ENCODE assay signal across 1 cellular context in the genomic region with DNA sequence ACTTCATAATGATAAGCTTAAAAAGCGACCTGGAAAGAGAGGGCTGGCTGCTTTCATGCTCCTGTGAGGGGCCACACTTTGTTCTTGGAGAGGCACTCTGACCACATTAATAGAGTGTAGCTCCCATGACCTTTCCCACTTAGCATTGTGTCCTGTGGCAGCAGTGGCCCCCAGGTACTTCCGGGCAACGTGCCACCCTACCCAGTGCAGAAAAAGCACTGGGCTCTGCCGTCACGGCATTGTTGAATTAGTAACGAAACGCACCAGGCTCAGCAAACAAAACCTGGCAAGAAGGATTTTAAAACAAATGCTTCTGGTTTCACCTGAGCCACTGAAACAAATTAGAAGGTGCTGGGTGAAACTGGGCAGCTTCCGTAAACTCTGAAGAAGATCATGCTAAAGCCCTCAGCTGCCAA.
TF ChIP-seq lines count a peak whose summit lies in the region.

No MANE protein-coding gene starts in this region.

TF ChIP-seq in H1, 55 proteins besides CTCF, POLR2A, EP300 and RAD21:
- TF ChIP-seq TAF1 (IDR thresholded peaks at IDR 0.05; ENCODE audit: low read depth, low read length) = no peak
- TF ChIP-seq CBX5 (IDR thresholded peaks at IDR 0.05; ENCODE audit: low read depth, low read length) = no peak
